ENCODE assay signal across 8 cellular contexts in genomic region chr20:63272105-63273078, GRCh38. TPM values are rescaled to one million over a fixed set of nuclear protein-coding genes. Genes with fewer than 3 reads are reported as not detected.
DNase-seq lines count a peak whose midpoint lies in the region; ATAC-seq, FAIRE-seq and TF ChIP-seq lines count a peak whose summit lies in the region.

TSS of gene ARFGAP1 (plus strand) at chr20:63272813. CDS start at chr20:63275581, 2,768 bp downstream.

- no peaks in the 10 kb centered on the region for H3K9me3 ChIP-seq in astrocyte (ENCODE audit: insufficient read depth, low read depth, low read length)
- H3K9me3 ChIP-seq in aorta (ENCODE audit: control insufficient read depth, low read length): no peaks in the 10 kb centered on the region

- peaks cover 18% of the 10 kb centered on the region for H3K4me1 Mint-ChIP-seq in T-helper 2 cell treated with Interferon-gamma antibody and Interleukin-4, amounts not matched to agents 5 μg/mL and 100 μg/mL, for 36 hours (ENCODE audit: low read depth)
- peaks cover 39% of the 10 kb centered on the region for H3K4me1 Mint-ChIP-seq in astrocyte (ENCODE audit: low read depth, unreplicated experiment)

- peak within 1 kb of the TSS; percentile 96 for H3K9ac ChIP-seq in astrocyte (ENCODE audit: low read length)

- H4K20me1 ChIP-seq in astrocyte (ENCODE audit: insufficient read depth, low read length): peaks cover 42% of the 10 kb centered on the region

- TF ChIP-seq CTCF in GM13976 (IDR thresholded peaks at IDR 0.05; ENCODE audit: borderline replicate concordance, control extremely low read depth, extremely low read depth, insufficient read depth, missing control alignments): no peak
- no peak for TF ChIP-seq CTCF in astrocyte (IDR thresholded peaks at IDR 0.05; ENCODE audit: insufficient read depth, low read depth, low read length)

- H3K4me2 ChIP-seq in astrocyte (ENCODE audit: low read length): peak within 1 kb of the TSS; percentile 95

- H3K27me3 Mint-ChIP-seq in T-helper 2 cell treated with Interferon-gamma antibody and Interleukin-4, amounts not matched to agents 5 μg/mL and 100 μg/mL, for 36 hours (ENCODE audit: low read depth): no peaks in the 10 kb centered on the region
- H3K27me3 Mint-ChIP-seq in astrocyte (ENCODE audit: low read depth, unreplicated experiment): no peaks in the 10 kb centered on the region

- peak within 1 kb of the TSS; percentile 91 for H3K27ac ChIP-seq in astrocyte (ENCODE audit: low read depth, low read length)
- no peak within 1 kb of the TSS for H3K27ac ChIP-seq in aorta (ENCODE audit: low read depth in 1 of 2, low read length in 2 of 2)

- intact Hi-C loops in aorta (cut with DNase I): no loop called here

- no peak within 1 kb of the TSS for H2AFZ ChIP-seq in astrocyte (ENCODE audit: low read depth, low read length)

- DNase-seq in GM13976 (ENCODE audit: low spot score) (peak; percentile 99), NCI-H187 (lab: John Stamatoyannopoulos, UW) (peak; percentile 44 to 86), astrocyte (ENCODE audit: low read depth) (peak; percentile 83), hepatic stellate cell (ENCODE audit: low spot score) (peak; percentile 97), renal cortical epithelial cell (ENCODE audit: low read depth) (peak; percentile 69), aorta (peak; percentile 95 to 97)
- peak; percentile 92 for DNase-seq in T-helper 2 cell treated with Interferon-gamma antibody and Interleukin-4, amounts not matched to agents 5 μg/mL and 100 μg/mL, for 36 hours (ENCODE audit: low spot score)

- H3K79me2 ChIP-seq in astrocyte (ENCODE audit: insufficient read depth, low read length): peaks cover 58% of the 10 kb centered on the region

- peak within 1 kb of the TSS; percentile 94 for H3K4me3 Mint-ChIP-seq in T-helper 2 cell treated with Interferon-gamma antibody and Interleukin-4, amounts not matched to agents 5 μg/mL and 100 μg/mL, for 36 hours
- peak within 1 kb of the TSS; percentile 95 for H3K4me3 Mint-ChIP-seq in astrocyte (ENCODE audit: unreplicated experiment)

- ATAC-seq in HG02884 (IDR thresholded peaks at IDR 0.05; ENCODE audit: unreplicated experiment): peak; percentile 93
- ATAC-seq in aorta (ENCODE audit: low FRiP score): peak; percentile 95

- in situ Hi-C loops in GM13976 (cut with MboI; ENCODE audit: low sequenced_read_pairs, unreplicated experiment): no loop called here

- peak within 1 kb of the TSS; percentile 86 for H3K27ac Mint-ChIP-seq in T-helper 2 cell treated with Interferon-gamma antibody and Interleukin-4, amounts not matched to agents 5 μg/mL and 100 μg/mL, for 36 hours
- peak within 1 kb of the TSS; percentile 83 for H3K27ac Mint-ChIP-seq in astrocyte (ENCODE audit: unreplicated experiment)

- peak within 1 kb of the TSS; percentile 85 for H3K4me3 ChIP-seq in astrocyte (ENCODE audit: insufficient read depth, low read depth, low read length)
- H3K4me3 ChIP-seq in aorta (ENCODE audit: low read length in 2 of 2): peak within 1 kb of the TSS; percentile 86 to 94

- 1% methylated on average over 51 to 98 of the region's 98 CpGs for WGBS in aorta, 2 donors

- H3K36me3 ChIP-seq in astrocyte (ENCODE audit: insufficient read depth, low read length) (peaks cover 9% of the 10 kb centered on the region), aorta (ENCODE audit: control insufficient read depth in 1 of 2, insufficient read depth in 2 of 2, low read length in 1 of 2) (no peaks in the 10 kb centered on the region)

- H3K4me1 ChIP-seq in astrocyte (ENCODE audit: insufficient read depth, low read length) (peaks cover 15% of the 10 kb centered on the region), aorta (ENCODE audit: control insufficient read depth in 1 of 2, insufficient read depth in 2 of 2, low read length in 2 of 2) (no peaks in the 10 kb centered on the region)

- no peaks in the 10 kb centered on the region for H3K9me3 Mint-ChIP-seq in T-helper 2 cell treated with Interferon-gamma antibody and Interleukin-4, amounts not matched to agents 5 μg/mL and 100 μg/mL, for 36 hours
- H3K9me3 Mint-ChIP-seq in astrocyte (ENCODE audit: unreplicated experiment): no peaks in the 10 kb centered on the region

- no peak for FAIRE-seq in astrocyte (lab: Jason Lieb, UNC)

- H3K36me3 Mint-ChIP-seq in T-helper 2 cell treated with Interferon-gamma antibody and Interleukin-4, amounts not matched to agents 5 μg/mL and 100 μg/mL, for 36 hours (ENCODE audit: low read depth): peaks cover 10% of the 10 kb centered on the region
- H3K36me3 Mint-ChIP-seq in astrocyte (ENCODE audit: low read depth, unreplicated experiment): peaks cover 8% of the 10 kb centered on the region

- H3K27me3 ChIP-seq in astrocyte (ENCODE audit: insufficient read depth, low read length) (no peaks in the 10 kb centered on the region), aorta (ENCODE audit: control insufficient read depth in 1 of 2, insufficient read depth in 2 of 2, low read length in 1 of 2) (no peaks in the 10 kb centered on the region)

RNA-seq across cellular contexts. Expression of gene ARFGAP1, which starts in this region (rescaled TPM):
- total RNA-seq in astrocyte: 220 and 225 TPM in 2 replicates
- 73.5 and 74.1 TPM in 2 replicates for total RNA-seq in renal cortical epithelial cell
- 10 to 100 TPM; 75.6 to 88.2 TPM for total RNA-seq in aorta
- polyA plus RNA-seq in aorta: 100 to 1,000 TPM in 1 of 2 donors, 10 to 100 TPM in 1; 21.7 to 202 TPM
